In the genomic region with DNA sequence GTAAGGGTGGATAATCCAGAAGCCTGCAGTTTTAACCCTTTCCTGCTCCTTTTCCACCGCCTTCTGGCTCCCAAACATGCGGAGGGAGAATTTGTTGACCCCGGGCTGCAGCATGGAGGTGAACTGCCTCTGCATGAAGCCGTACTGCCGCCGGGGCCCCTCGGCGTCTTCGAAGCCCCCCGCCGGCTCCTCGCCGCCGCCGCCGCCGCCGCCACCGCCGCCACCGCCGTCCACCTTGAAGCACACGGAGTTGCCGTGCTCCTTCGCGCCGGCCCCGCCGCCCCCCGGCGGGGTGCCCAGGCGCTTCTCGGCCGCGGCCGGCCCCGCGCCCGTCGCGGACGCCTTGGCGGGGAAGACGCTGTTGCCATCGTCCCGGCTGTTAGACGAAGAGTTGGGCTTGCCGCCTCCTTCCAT, we compare ENCODE assay signal across 14 cellular contexts. TPM values are rescaled to one million over a fixed set of nuclear protein-coding genes. Genes with fewer than 3 reads are reported as not detected.
A peak's percentile ranks its signal among the peaks of the same experiment; 100 is the strongest.
DNase-seq lines count a peak whose midpoint lies in the region; ATAC-seq and TF ChIP-seq lines count a peak whose summit lies in the region.
"Had no signal": no experiment of that assay in that cellular context is flagged by ENCODE, and none has a peak within 500 bp of the region (broad histone marks: within the 10 kb centered on the region; RNA-seq: fewer than 3 reads in every experiment).

No MANE protein-coding gene starts in this region.

- H3K4me1 ChIP-seq in aorta (ENCODE audit: control insufficient read depth in 1 of 2, insufficient read depth in 2 of 2, low read length in 2 of 2): no peaks in the 10 kb centered on the region

- no peak overlapping the region for H3K4me2 ChIP-seq in neural cell (ENCODE audit: low read length)

- H3K79me2 ChIP-seq in neural cell (replicated peaks; ENCODE audit: insufficient read depth, low read length): no peaks in the 10 kb centered on the region

- intact Hi-C loops in left cardiac atrium (cut with DNase I) (loop anchor here in 1 of 2 donors (2.0 to 5.0 kb wide), 2 partner anchors 657 to 743 kb away; no protein-coding TSS in a partner anchor), left ventricle myocardium superior (cut with micrococcal nuclease) (no loop called here), dorsolateral prefrontal cortex (cut with DNase I) (loop anchor here in 1 of 2 donors (2.0 kb wide), 1 partner anchor 71 kb away; no protein-coding TSS in a partner anchor), aorta (cut with DNase I) (no loop called here)

- H3K27me3 ChIP-seq in dorsolateral prefrontal cortex: peaks cover 0 to 48% (median 4%) of the 10 kb centered on the region in 45 donors
- H3K27me3 ChIP-seq in neural cell (ENCODE audit: insufficient read depth, low read depth, low read length): peaks cover 29% of the 10 kb centered on the region
- H3K27me3 ChIP-seq in aorta (ENCODE audit: control insufficient read depth in 1 of 2, insufficient read depth in 2 of 2, low read length in 1 of 2): no peaks in the 10 kb centered on the region

- 1 to 3% methylated on average over 33 to 48 of the region's 48 CpGs for WGBS in aorta, 2 donors

- peaks cover 5% of the 10 kb centered on the region for H3F3A ChIP-seq in neural cell (ENCODE audit: insufficient read depth, low read length, poor library complexity, severe bottlenecking)

- H3K4me3 ChIP-seq in dorsolateral prefrontal cortex: peak overlapping the region; percentile 26 to 77 (median 60)
- peak overlapping the region; percentile 72 for H3K4me3 ChIP-seq in neural cell (ENCODE audit: low read length)
- peak overlapping the region in 1 of 2 donors; percentile 14 for H3K4me3 ChIP-seq in aorta (ENCODE audit: low read length in 2 of 2)

- no peaks in the 10 kb centered on the region for H3K9me2 ChIP-seq in neural cell (ENCODE audit: insufficient read depth, low read length)

- TF ChIP-seq RAD21 in neural cell (conservative IDR thresholded peaks at IDR 0.05): no peak

- TF ChIP-seq EP300 in neural cell (conservative IDR thresholded peaks at IDR 0.05; ENCODE audit: poor library complexity, severe bottlenecking): no peak

- TF ChIP-seq CTCF in dorsolateral prefrontal cortex (IDR thresholded peaks at IDR 0.05 in 54 of 56, conservative IDR thresholded peaks at IDR 0.05 in 2 of 56; ENCODE audit: low read depth in 1 of 56, partially characterized antibody in 56 of 56) (no peak), neural cell (IDR thresholded peaks at IDR 0.05; ENCODE audit: poor library complexity, severe bottlenecking) (no peak)

- H3K9me3 ChIP-seq in neural cell (ENCODE audit: low read length) (no peaks in the 10 kb centered on the region), aorta (ENCODE audit: control insufficient read depth, low read length) (peaks cover 2% of the 10 kb centered on the region)

- H2AFZ ChIP-seq in neural cell (ENCODE audit: low read depth, low read length): no peak overlapping the region

- H3K9ac ChIP-seq in neural cell (ENCODE audit: low read length): peak overlapping the region; percentile 54

- peak overlapping the region in 55 of 59 donors; percentile 1 to 92 (median 81) for H3K27ac ChIP-seq in dorsolateral prefrontal cortex
- no peak overlapping the region for H3K27ac ChIP-seq in neural cell (ENCODE audit: low read length)
- no peak overlapping the region for H3K27ac ChIP-seq in aorta (ENCODE audit: low read depth in 1 of 2, low read length in 2 of 2)

- peak; percentile 6 to 12 for ATAC-seq in left cardiac atrium
- no peak for ATAC-seq in left ventricle myocardium superior
- ATAC-seq in aorta (ENCODE audit: low FRiP score): no peak
- ATAC-seq: HCT116 had no signal

- no peaks in the 10 kb centered on the region for H4K20me1 ChIP-seq in neural cell (ENCODE audit: insufficient read depth)

- no peaks in the 10 kb centered on the region for H3K36me3 ChIP-seq in neural cell (ENCODE audit: insufficient read depth, low read length)
- H3K36me3 ChIP-seq in aorta (ENCODE audit: control insufficient read depth in 1 of 2, insufficient read depth in 2 of 2, low read length in 1 of 2): no peaks in the 10 kb centered on the region

- DNase-seq in left cardiac atrium: no peak
- no peak for DNase-seq in left ventricle myocardium superior
- no peak for DNase-seq in dorsolateral prefrontal cortex
- peak; percentile 26 to 62 for DNase-seq in aorta
- DNase-seq in effector CD4-positive, alpha-beta T cell: no peak
- DNase-seq in NCI-H187 (lab: John Stamatoyannopoulos, UW): no peak
- no peak for DNase-seq in LoVo (ENCODE audit: low spot score)
- DNase-seq: DND-41 had no signal

TF ChIP-seq in neural cell, 6 proteins besides CTCF, POLR2A, EP300 and RAD21:
- TF ChIP-seq TAF1 (IDR thresholded peaks at IDR 0.05; ENCODE audit: low read depth) (no peak), POLR2AphosphoS5 (IDR thresholded peaks at IDR 0.05) (no peak), EZH2 (IDR thresholded peaks at IDR 0.05; ENCODE audit: borderline replicate concordance, insufficient read depth, low read length, poor library complexity, severe bottlenecking) (no peak), SMC3 (conservative IDR thresholded peaks at IDR 0.05; ENCODE audit: poor library complexity) (no peak), MXI1 (conservative IDR thresholded peaks at IDR 0.05; ENCODE audit: poor library complexity, severe bottlenecking) (no peak)
- TF ChIP-seq, protein P1, sequence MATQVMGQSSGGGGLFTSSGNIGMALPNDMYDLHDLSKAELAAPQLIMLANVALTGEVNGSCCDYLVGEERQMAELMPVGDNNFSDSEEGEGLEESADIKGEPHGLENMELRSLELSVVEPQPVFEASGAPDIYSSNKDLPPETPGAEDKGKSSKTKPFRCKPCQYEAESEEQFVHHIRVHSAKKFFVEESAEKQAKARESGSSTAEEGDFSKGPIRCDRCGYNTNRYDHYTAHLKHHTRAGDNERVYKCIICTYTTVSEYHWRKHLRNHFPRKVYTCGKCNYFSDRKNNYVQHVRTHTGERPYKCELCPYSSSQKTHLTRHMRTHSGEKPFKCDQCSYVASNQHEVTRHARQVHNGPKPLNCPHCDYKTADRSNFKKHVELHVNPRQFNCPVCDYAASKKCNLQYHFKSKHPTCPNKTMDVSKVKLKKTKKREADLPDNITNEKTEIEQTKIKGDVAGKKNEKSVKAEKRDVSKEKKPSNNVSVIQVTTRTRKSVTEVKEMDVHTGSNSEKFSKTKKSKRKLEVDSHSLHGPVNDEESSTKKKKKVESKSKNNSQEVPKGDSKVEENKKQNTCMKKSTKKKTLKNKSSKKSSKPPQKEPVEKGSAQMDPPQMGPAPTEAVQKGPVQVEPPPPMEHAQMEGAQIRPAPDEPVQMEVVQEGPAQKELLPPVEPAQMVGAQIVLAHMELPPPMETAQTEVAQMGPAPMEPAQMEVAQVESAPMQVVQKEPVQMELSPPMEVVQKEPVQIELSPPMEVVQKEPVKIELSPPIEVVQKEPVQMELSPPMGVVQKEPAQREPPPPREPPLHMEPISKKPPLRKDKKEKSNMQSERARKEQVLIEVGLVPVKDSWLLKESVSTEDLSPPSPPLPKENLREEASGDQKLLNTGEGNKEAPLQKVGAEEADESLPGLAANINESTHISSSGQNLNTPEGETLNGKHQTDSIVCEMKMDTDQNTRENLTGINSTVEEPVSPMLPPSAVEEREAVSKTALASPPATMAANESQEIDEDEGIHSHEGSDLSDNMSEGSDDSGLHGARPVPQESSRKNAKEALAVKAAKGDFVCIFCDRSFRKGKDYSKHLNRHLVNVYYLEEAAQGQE (IDR thresholded peaks at IDR 0.05; ENCODE audit: borderline replicate concordance): no peak
TF ChIP-seq in neural cell: peak in this region for 0.

RNA-seq across cellular contexts. Expression of a gene that starts 0.5 kb away (rescaled TPM):
- total RNA-seq in left cardiac atrium (1 to 10 TPM; 5.6 to 8.0 TPM), left ventricle myocardium superior (0.17 TPM), dorsolateral prefrontal cortex (10 to 100 TPM; 14.1 to 84.0 (median 51.9) TPM), aorta (under 1 TPM in 1 of 2 donors, not detected in 1; 0.18 TPM)
- polyA plus RNA-seq in neural cell (0.64 and 1.4 TPM in 2 replicates), aorta (not detected)
- polyA minus RNA-seq in neural cell: 8.8 and 10.4 TPM in 2 replicates
- total RNA-seq: activated CD4-positive, alpha-beta memory T cell treated with anti-CD3 and anti-CD28 coated beads, Interleukin-2, amount 10 ng/mL, durations not matched to agents 7 days and 5 days; M059J; NCI-H460; pulmonary artery endothelial cell had no signal

Comparison
In these comparisons a context has a peak if more than half of its experiments do, and no peak if none do; other contexts are left out.
1. ATAC-seq: peak in left cardiac atrium (2 of 2); none in left ventricle myocardium superior (single experiment) and aorta (single experiment).
2. DNase-seq: peak in aorta (2 of 2); none in left cardiac atrium (single experiment), left ventricle myocardium superior (single experiment), dorsolateral prefrontal cortex (0 of 10), effector CD4-positive, alpha-beta T cell (single experiment), NCI-H187 (0 of 2) and LoVo (single experiment).
3. H3K27ac ChIP-seq: peak in dorsolateral prefrontal cortex (55 of 59); none in neural cell (single experiment) and aorta (0 of 2).